ENCODE assay signal across 15 cellular contexts in the genomic region with DNA sequence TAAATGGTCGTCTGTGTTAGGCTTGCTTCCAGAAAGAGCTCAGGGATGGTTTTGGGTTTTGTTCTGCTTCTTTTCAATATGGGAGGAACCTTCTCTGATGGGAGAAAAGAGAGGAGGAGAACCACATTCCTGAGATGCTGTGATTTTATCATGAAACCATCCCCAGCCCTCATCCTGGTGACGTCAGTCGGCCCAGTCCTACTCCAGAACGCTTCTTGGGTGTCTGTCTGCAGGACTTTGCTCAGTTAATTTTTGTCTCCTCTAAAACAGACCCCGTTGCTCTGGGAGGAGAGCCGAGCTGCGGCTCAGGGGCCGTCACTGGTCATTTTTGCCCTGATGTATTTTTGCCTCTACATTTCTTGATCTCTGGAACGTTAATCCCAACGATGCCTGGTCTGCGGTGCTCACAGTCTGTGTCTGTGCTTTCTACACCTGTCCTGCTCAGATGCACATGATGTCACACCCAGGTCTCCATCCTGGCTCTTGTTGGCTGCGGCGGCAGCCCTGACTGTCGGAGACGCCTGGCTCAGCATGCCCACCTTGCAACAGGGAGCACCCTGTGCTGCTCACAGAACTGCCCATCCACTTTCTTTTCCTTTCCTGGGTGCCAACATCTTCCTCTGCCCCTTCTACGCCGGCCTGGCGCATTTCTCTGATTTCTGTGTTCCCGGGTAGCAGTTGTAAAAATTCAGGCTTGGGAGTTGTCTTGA.
DNase-seq lines count a peak whose midpoint lies in the region; ATAC-seq, FAIRE-seq and TF ChIP-seq lines count a peak whose summit lies in the region.
"Had no signal": no experiment of that assay in that cellular context is flagged by ENCODE, and none has a peak within 500 bp of the region (broad histone marks: within the 10 kb centered on the region; RNA-seq: fewer than 3 reads in every experiment).

No MANE protein-coding gene starts in this region.

- ATAC-seq in activated naive CD4-positive, alpha-beta T cell treated with anti-CD3 and anti-CD28 coated beads, Interleukin-2, amount 50 U/mL, for 72 hours = no peak
- no peak for ATAC-seq in GM21390 (IDR thresholded peaks at IDR 0.05; ENCODE audit: unreplicated experiment)

- peak overlapping the region; percentile 89 to 92 for H3K27ac ChIP-seq in tibial artery

- peaks cover 0 to 32% (median 14%) of the 10 kb centered on the region in 4 donors for H3K4me1 ChIP-seq in tibial artery
- H3K4me1 ChIP-seq: A549 had no signal

- no peak for TF ChIP-seq CTCF in mesothelial cell of epicardium (IDR thresholded peaks at IDR 0.05; ENCODE audit: unreplicated experiment)
- TF ChIP-seq CTCF in tibial artery (IDR thresholded peaks at IDR 0.05) = no peak

- CTCF ChIA-PET in activated naive CD4-positive, alpha-beta T cell treated with anti-CD3 and anti-CD28 coated beads, Interleukin-2, amount 10 ng/mL, durations not matched to agents 7 days and 5 days (lab: Charles Lee) = no interaction called here

- DNase-seq in activated naive CD4-positive, alpha-beta T cell treated with anti-CD3 and anti-CD28 coated beads, Interleukin-2, amount 50 U/mL, for 72 hours (ENCODE audit: low spot score in 2 of 2) = no peak
- no peak for DNase-seq in activated naive CD4-positive, alpha-beta T cell treated with anti-CD3 and anti-CD28 coated beads, Interleukin-2, amount 10 ng/mL, durations not matched to agents 7 days and 5 days
- DNase-seq in cerebellar cortex (ENCODE audit: low spot score) = peak; percentile 74
- DNase-seq in mesothelial cell of epicardium (ENCODE audit: low spot score in 2 of 2, unreplicated experiment in 2 of 2) = no peak
- DNase-seq in tibial artery = no peak
- DNase-seq in iPS-NIHi11 (ENCODE audit: low spot score) = no peak
- no peak for DNase-seq in RCC 7860 (ENCODE audit: low spot score)
- DNase-seq: activated T-cell treated with anti-CD3 and anti-CD28 coated beads, Interleukin-2, amount 50 U/mL, for 1 hour; glutamatergic neuron; KBM-7 had no signal

- H3K27me3 ChIP-seq in tibial artery = no peaks in the 10 kb centered on the region

- no peaks in the 10 kb centered on the region for H3K9me3 Mint-ChIP-seq in activated naive CD4-positive, alpha-beta T cell treated with anti-CD3 and anti-CD28 coated beads, Interleukin-2, amount 50 U/mL, for 72 hours
- no peaks in the 10 kb centered on the region for H3K9me3 Mint-ChIP-seq in activated naive CD4-positive, alpha-beta T cell treated with anti-CD3 and anti-CD28 coated beads, Interleukin-2, amount 10 ng/mL, durations not matched to agents 7 days and 5 days
- H3K9me3 Mint-ChIP-seq in mesothelial cell of epicardium = no peaks in the 10 kb centered on the region
- H3K9me3 Mint-ChIP-seq: type B pancreatic cell had no signal

- intact Hi-C loops in tibial artery (cut with DNase I; ENCODE audit: low total_unique reads) = loop anchor here (5.0 kb wide), 1 partner anchor 36 kb away; no protein-coding TSS in a partner anchor

- H3K36me3 Mint-ChIP-seq in activated naive CD4-positive, alpha-beta T cell treated with anti-CD3 and anti-CD28 coated beads, Interleukin-2, amount 50 U/mL, for 72 hours = no peaks in the 10 kb centered on the region
- no peaks in the 10 kb centered on the region for H3K36me3 Mint-ChIP-seq in activated naive CD4-positive, alpha-beta T cell treated with anti-CD3 and anti-CD28 coated beads, Interleukin-2, amount 10 ng/mL, durations not matched to agents 7 days and 5 days
- peaks cover 15% of the 10 kb centered on the region for H3K36me3 Mint-ChIP-seq in mesothelial cell of epicardium

- H3K4me3 Mint-ChIP-seq in activated naive CD4-positive, alpha-beta T cell treated with anti-CD3 and anti-CD28 coated beads, Interleukin-2, amount 10 ng/mL, durations not matched to agents 7 days and 5 days = no peak overlapping the region
- no peak overlapping the region for H3K4me3 Mint-ChIP-seq in mesothelial cell of epicardium
- H3K4me3 Mint-ChIP-seq: type B pancreatic cell had no signal

- no peaks in the 10 kb centered on the region for H3K9me3 ChIP-seq in tibial artery
- H3K9me3 ChIP-seq: A549 had no signal

- peak overlapping the region; percentile 13 to 48 for H3K27ac Mint-ChIP-seq in activated naive CD4-positive, alpha-beta T cell treated with anti-CD3 and anti-CD28 coated beads, Interleukin-2, amount 50 U/mL, for 72 hours
- H3K27ac Mint-ChIP-seq in activated naive CD4-positive, alpha-beta T cell treated with anti-CD3 and anti-CD28 coated beads, Interleukin-2, amount 10 ng/mL, durations not matched to agents 7 days and 5 days = no peak overlapping the region
- H3K27ac Mint-ChIP-seq in mesothelial cell of epicardium = peak overlapping the region; percentile 43
- H3K27ac Mint-ChIP-seq: type B pancreatic cell had no signal

- no peak for FAIRE-seq in RCC 7860 (lab: Jason Lieb, UNC)
- FAIRE-seq: A549, G401.6, TTC549 had no signal

- H3K36me3 ChIP-seq in tibial artery = peaks cover 0 to 14% (median 3%) of the 10 kb centered on the region in 3 donors

- H3K4me3 ChIP-seq in tibial artery = peak overlapping the region; percentile 34 to 41
- H3K4me3 ChIP-seq: A549 had no signal

- H3K27me3 Mint-ChIP-seq in activated naive CD4-positive, alpha-beta T cell treated with anti-CD3 and anti-CD28 coated beads, Interleukin-2, amount 10 ng/mL, durations not matched to agents 7 days and 5 days = no peaks in the 10 kb centered on the region
- H3K27me3 Mint-ChIP-seq in mesothelial cell of epicardium (ENCODE audit: low read depth) = no peaks in the 10 kb centered on the region
- H3K27me3 Mint-ChIP-seq: type B pancreatic cell had no signal

- peaks cover 3% of the 10 kb centered on the region for H3K4me1 Mint-ChIP-seq in activated naive CD4-positive, alpha-beta T cell treated with anti-CD3 and anti-CD28 coated beads, Interleukin-2, amount 10 ng/mL, durations not matched to agents 7 days and 5 days
- H3K4me1 Mint-ChIP-seq in mesothelial cell of epicardium = peaks cover 28% of the 10 kb centered on the region
